In genomic region chr14:50039734-50040400, GRCh38 we compare ENCODE assay signal across 8 cellular contexts.
DNase-seq lines count a peak whose midpoint lies in the region; ATAC-seq and TF ChIP-seq lines count a peak whose summit lies in the region.

No MANE protein-coding gene starts in this region.

- H3K4me1 ChIP-seq in Peyer's patch: peaks cover 4 to 47% (median 29%) of the 10 kb centered on the region in 4 donors

- no peak overlapping the region for H3K27ac Mint-ChIP-seq in chondrocyte (ENCODE audit: unreplicated experiment)

- H3K9me3 ChIP-seq in Peyer's patch: no peaks in the 10 kb centered on the region

- TF ChIP-seq CTCF in Peyer's patch (IDR thresholded peaks at IDR 0.05): peak in 2 of 6 experiments; percentile 6 to 12
- no peak for TF ChIP-seq CTCF in chondrocyte (IDR thresholded peaks at IDR 0.05)

- peak overlapping the region; percentile 57 to 81 (median 68) for H3K27ac ChIP-seq in Peyer's patch
- H3K27ac ChIP-seq in skin epidermis: peak overlapping the region; percentile 48 to 97 (median 83)

- H3K27me3 Mint-ChIP-seq in chondrocyte (ENCODE audit: low read depth): no peaks in the 10 kb centered on the region

- no peaks in the 10 kb centered on the region for H3K9me3 Mint-ChIP-seq in chondrocyte (ENCODE audit: low read depth)

- no peaks in the 10 kb centered on the region for H3K27me3 ChIP-seq in Peyer's patch

- H3K36me3 Mint-ChIP-seq in chondrocyte (ENCODE audit: low read depth): no peaks in the 10 kb centered on the region

- peak; percentile 84 for DNase-seq in H4 (ENCODE audit: low spot score)
- DNase-seq in Peyer's patch: peak in 1 of 3 donors; percentile 57
- no peak for DNase-seq in chondrocyte (ENCODE audit: low spot score)
- DNase-seq in stimulated activated CD4-positive, alpha-beta T cell treated with anti-CD3 and anti-CD28 coated beads, Interleukin-12 subunit alpha, Interleukin-12 subunit beta, amount 100 ng/mL, for 4 hours: no peak

- no peaks in the 10 kb centered on the region for H3K36me3 ChIP-seq in Peyer's patch

- no peak overlapping the region for H3K4me3 Mint-ChIP-seq in chondrocyte (ENCODE audit: unreplicated experiment)

- no peak overlapping the region for H3K4me3 ChIP-seq in Peyer's patch
- H3K4me3 ChIP-seq in skin epidermis: no peak overlapping the region

- H3K4me1 Mint-ChIP-seq in chondrocyte (ENCODE audit: low read depth): peaks cover 35% of the 10 kb centered on the region

- no peak for TF ChIP-seq POLR2A in Peyer's patch (IDR thresholded peaks at IDR 0.05)

- ATAC-seq in esophagus mucosa (peak; percentile 62), GM21529 (IDR thresholded peaks at IDR 0.05; ENCODE audit: unreplicated experiment) (no peak), GM19035 (IDR thresholded peaks at IDR 0.05; ENCODE audit: unreplicated experiment) (no peak)
